ENCODE assay signal across 11 cellular contexts in genomic region chr1:197692965-197693364, GRCh38.
DNase-seq lines count a peak whose midpoint lies in the region; ATAC-seq and TF ChIP-seq lines count a peak whose summit lies in the region.
"Had no signal": no experiment of that assay in that cellular context is flagged by ENCODE, and none has a peak within 500 bp of the region (broad histone marks: within the 10 kb centered on the region; RNA-seq: fewer than 3 reads in every experiment).

No MANE protein-coding gene starts in this region.

- H3K4me3 ChIP-seq in Loucy (ENCODE audit: low read length, poor library complexity, severe bottlenecking) (no peak overlapping the region), colonic mucosa (no peak overlapping the region), retinal pigment epithelial cell (ENCODE audit: low read length) (no peak overlapping the region)

- peaks cover 9% of the 10 kb centered on the region for H3K4me1 ChIP-seq in Loucy (ENCODE audit: insufficient read depth, low read length, poor library complexity, severe bottlenecking)
- no peaks in the 10 kb centered on the region for H3K4me1 ChIP-seq in colonic mucosa
- H3K4me1 ChIP-seq: parathyroid adenoma had no signal

- no peak overlapping the region for H3K4me2 ChIP-seq in Loucy (ENCODE audit: low read depth, low read length, poor library complexity, severe bottlenecking)

- TF ChIP-seq CTCF in Loucy (conservative IDR thresholded peaks at IDR 0.05; ENCODE audit: low read length) (peak; percentile 76), colonic mucosa (IDR thresholded peaks at IDR 0.05) (no peak), retinal pigment epithelial cell (conservative IDR thresholded peaks at IDR 0.05; ENCODE audit: low read depth, low read length) (peak; percentile 29)

- DNase-seq in SIG-M5 treated with dmso at 0.1 percent for 504 hours (lab: John Stamatoyannopoulos, UW; ENCODE audit: unreplicated experiment) (peak; percentile 34), SIG-M5 (lab: John Stamatoyannopoulos, UW) (no peak), colonic mucosa (no peak), retinal pigment epithelial cell (ENCODE audit: low read depth) (no peak), NCI-H2171 (lab: John Stamatoyannopoulos, UW) (no peak)
- DNase-seq: CD4-positive, CD25-positive, alpha-beta regulatory T cell; stimulated activated naive CD4-positive, alpha-beta T cell treated with Interleukin-2 at 50 U/mL for 16 hours had no signal

- H3K27me3 ChIP-seq in Loucy (ENCODE audit: insufficient read depth, low read length, poor library complexity, severe bottlenecking): no peaks in the 10 kb centered on the region
- H3K27me3 ChIP-seq in colonic mucosa: no peaks in the 10 kb centered on the region

- ATAC-seq in GM21825 (IDR thresholded peaks at IDR 0.05; ENCODE audit: unreplicated experiment) (no peak), HG02642 (IDR thresholded peaks at IDR 0.05; ENCODE audit: poor library complexity, unreplicated experiment) (no peak)

- H2AFZ ChIP-seq in Loucy (ENCODE audit: low read length): no peak overlapping the region
- H2AFZ ChIP-seq: parathyroid adenoma had no signal

- peaks cover 24% of the 10 kb centered on the region for H4K20me1 ChIP-seq in Loucy (ENCODE audit: insufficient read depth, low read length, poor library complexity, severe bottlenecking)

- peak overlapping the region; percentile 67 for H3K27ac ChIP-seq in colonic mucosa
- H3K27ac ChIP-seq: parathyroid adenoma had no signal

- H3F3A ChIP-seq in Loucy (ENCODE audit: low read depth): no peaks in the 10 kb centered on the region

- intact Hi-C loops in colonic mucosa (cut with DNase I): no loop called here

- peaks cover 7% of the 10 kb centered on the region; the same call in 1 of the 2 replicates for H3K9me3 ChIP-seq in Loucy (ENCODE audit: insufficient read depth, low read depth, low read length)
- no peaks in the 10 kb centered on the region for H3K9me3 ChIP-seq in colonic mucosa

- H3K9me2 ChIP-seq in Loucy (replicated peaks; ENCODE audit: low read depth, low read length): no peaks in the 10 kb centered on the region

- H3K79me2 ChIP-seq in Loucy (ENCODE audit: insufficient read depth, low read length): peaks cover 76% of the 10 kb centered on the region
- H3K79me2 ChIP-seq: parathyroid adenoma had no signal

- H3K9ac ChIP-seq in Loucy (ENCODE audit: low read depth, low read length, poor library complexity, severe bottlenecking): no peak overlapping the region
- H3K9ac ChIP-seq in colonic mucosa (ENCODE audit: low read depth in 2 of 2, low read length in 2 of 2): no peak overlapping the region
- H3K9ac ChIP-seq: parathyroid adenoma had no signal

- H3K36me3 ChIP-seq in Loucy (ENCODE audit: insufficient read depth, low read length) (peaks cover 21% of the 10 kb centered on the region; the same call in 1 of the 2 replicates), colonic mucosa (no peaks in the 10 kb centered on the region)
